8 cellular contexts compared by ENCODE assay signal in the genomic region with DNA sequence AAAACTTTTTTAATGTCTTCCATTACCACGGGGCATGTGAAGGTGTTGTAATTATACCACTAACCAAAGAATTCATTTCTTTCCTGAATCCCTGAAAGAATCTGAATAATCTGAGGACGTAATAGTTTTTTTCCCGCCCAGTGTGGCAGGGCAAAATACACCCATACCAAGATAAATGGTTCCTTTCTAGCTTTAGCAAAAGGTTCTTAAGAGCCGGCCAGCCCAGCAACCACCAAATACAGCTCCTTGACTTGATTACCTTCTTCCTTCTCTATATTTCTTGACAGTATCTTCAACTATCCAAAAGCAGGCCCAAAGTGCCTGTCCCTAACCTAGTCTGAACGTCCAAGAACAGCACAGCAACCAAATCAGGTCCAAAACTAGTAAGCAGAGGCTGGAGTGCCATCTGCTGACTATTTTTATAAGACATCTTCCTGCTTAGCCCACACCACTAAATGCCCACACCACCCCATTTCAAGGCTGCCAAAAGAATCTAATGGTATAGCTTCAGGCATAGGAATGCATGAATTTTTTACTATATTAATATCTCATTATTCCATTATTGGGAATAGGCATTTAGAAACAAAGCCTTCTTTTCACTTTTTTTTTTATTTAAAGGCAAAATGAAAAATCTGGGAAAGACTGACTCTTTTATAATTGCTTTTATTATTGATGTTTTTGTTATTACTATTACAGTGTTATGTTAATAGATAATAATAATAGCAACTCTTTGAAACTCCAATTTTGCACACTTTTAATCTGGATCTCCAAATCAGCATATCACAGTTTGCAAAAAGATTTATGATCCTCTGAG.
A peak's percentile ranks its signal among the peaks of the same experiment; 100 is the strongest.
DNase-seq lines count a peak whose midpoint lies in the region; ATAC-seq, FAIRE-seq and TF ChIP-seq lines count a peak whose summit lies in the region.

No MANE protein-coding gene starts in this region.

- FAIRE-seq in RCC 7860 (lab: Jason Lieb, UNC): peak; percentile 10

- DNase-seq in ELF-1 (ENCODE audit: low read depth, low spot score): peak; percentile 79
- DNase-seq in KBM-7: peak; percentile 77
- DNase-seq in RCC 7860 (ENCODE audit: low spot score): peak; percentile 48
- peak; percentile 16 to 45 for DNase-seq in erythroblast (lab: John Stamatoyannopoulos, UW)
- peak; percentile 56 for DNase-seq in mucosa of gallbladder (ENCODE audit: low spot score)
- DNase-seq in NK-92 treated with Interleukin-12 subunit alpha and Interleukin-12 subunit beta, amount 100 ng/mL, for 24 hours (lab: John Stamatoyannopoulos, UW): no peak

- in situ Hi-C loops in KBM-7 (cut with MboI; ENCODE audit: low pct_unique_long_range_greater_than_20kb, low sequenced_read_pairs): no loop called here

- ATAC-seq in HG03135 (IDR thresholded peaks at IDR 0.05; ENCODE audit: unreplicated experiment): no peak
- no peak for ATAC-seq in HG02763 (IDR thresholded peaks at IDR 0.05; ENCODE audit: unreplicated experiment)

- no peak for TF ChIP-seq POLR2A in erythroblast (IDR thresholded peaks at IDR 0.05; ENCODE audit: low read length)
